ENCODE assay signal across 37 cellular contexts in genomic region chr4:120506536-120506935, GRCh38.
"Had no signal": no experiment of that assay in that cellular context is flagged by ENCODE, and none has a peak within 500 bp of the region (broad histone marks: within the 10 kb centered on the region; RNA-seq: fewer than 3 reads in every experiment).

No MANE protein-coding gene starts in this region.

- H3K4me3 ChIP-seq: adrenal gland, ascending aorta, body of pancreas, breast epithelium, cardiac muscle cell had no signal

- DNase-seq: activated effector memory CD4-positive, alpha-beta T cell treated with anti-CD3 and anti-CD28 coated beads, Interleukin-2, amount 50 U/mL, for 16 hours; activated effector memory CD4-positive, alpha-beta T cell treated with Interleukin-2 at 50 U/mL for 16 hours; activated gamma-delta T cell; activated gamma-delta T cell treated with Interleukin-2 at 50 U/mL for 16 hours; activated naive CD4-positive, alpha-beta T cell; activated naive CD4-positive, alpha-beta T cell treated with anti-CD3 and anti-CD28 coated beads for 36 hours; activated naive CD4-positive, alpha-beta T cell treated with anti-CD3 and anti-CD28 coated beads, Interleukin-2, amount 10 ng/mL, durations not matched to agents 7 days and 5 days; activated naive CD4-positive, alpha-beta T cell treated with anti-CD3 and anti-CD28 coated beads, Interleukin-2, amount 50 U/mL, for 16 hours; activated naive CD4-positive, alpha-beta T cell treated with Interleukin-2 at 50 U/mL for 16 hours; activated naive CD8-positive, alpha-beta T cell treated with anti-CD3 and anti-CD28 coated beads for 36 hours; activated naive CD8-positive, alpha-beta T cell treated with anti-CD3 and anti-CD28 coated beads, Interleukin-2, amount 10 ng/mL, durations not matched to agents 7 days and 5 days; activated naive CD8-positive, alpha-beta T cell treated with anti-CD3 and anti-CD28 coated beads, Interleukin-2, amount 50 U/mL, for 24 hours; activated T-cell treated with anti-CD3 and anti-CD28 coated beads, Interleukin-2, amount 50 U/mL, for 24 hours; activated T-cell treated with anti-CD3 and anti-CD28 coated beads, Interleukin-2, amount 50 U/mL, for 4 hours; activated T-cell treated with anti-CD3 and anti-CD28 coated beads, Interleukin-2, amount 50 U/mL, for 48 hours; activated T-cell treated with anti-CD3 and anti-CD28 coated beads, Interleukin-2, amount 50 U/mL, for 72 hours; adrenal gland; amniotic stem cell; amygdala; anterior cingulate cortex; aorta; body of pancreas; brain microvascular endothelial cell; caudate nucleus; central memory CD4-positive, alpha-beta T cell; cerebellar nuclear complex had no signal

- H3K9me3 ChIP-seq: adrenal gland, ascending aorta, body of pancreas had no signal

- H3K27ac ChIP-seq: adrenal gland, ascending aorta, body of pancreas, brain microvascular endothelial cell, breast epithelium, cardiac muscle cell had no signal

- H3K36me3 Mint-ChIP-seq: activated naive CD4-positive, alpha-beta T cell treated with anti-CD3 and anti-CD28 coated beads, Interleukin-2, amount 10 ng/mL, durations not matched to agents 7 days and 5 days; activated naive CD4-positive, alpha-beta T cell treated with anti-CD3 and anti-CD28 coated beads, Interleukin-2, amount 50 U/mL, for 24 hours; activated naive CD8-positive, alpha-beta T cell; activated naive CD8-positive, alpha-beta T cell treated with anti-CD3 and anti-CD28 coated beads for 36 hours; activated naive CD8-positive, alpha-beta T cell treated with anti-CD3 and anti-CD28 coated beads, Interleukin-2, amount 10 ng/mL, durations not matched to agents 7 days and 5 days; brain had no signal

- H3K4me3 Mint-ChIP-seq: activated naive CD4-positive, alpha-beta T cell treated with anti-CD3 and anti-CD28 coated beads for 36 hours; activated naive CD4-positive, alpha-beta T cell treated with anti-CD3 and anti-CD28 coated beads, Interleukin-2, amount 10 ng/mL, durations not matched to agents 7 days and 5 days; activated naive CD4-positive, alpha-beta T cell treated with anti-CD3 and anti-CD28 coated beads, Interleukin-2, amount 50 U/mL, for 24 hours; activated naive CD8-positive, alpha-beta T cell; activated naive CD8-positive, alpha-beta T cell treated with anti-CD3 and anti-CD28 coated beads for 36 hours; activated naive CD8-positive, alpha-beta T cell treated with anti-CD3 and anti-CD28 coated beads, Interleukin-2, amount 10 ng/mL, durations not matched to agents 7 days and 5 days; activated naive CD8-positive, alpha-beta T cell treated with anti-CD3 and anti-CD28 coated beads, Interleukin-2, amount 50 U/mL, for 24 hours; activated T-cell treated with anti-CD3 and anti-CD28 coated beads, Interleukin-2, amount 50 U/mL, for 24 hours; activated T-cell treated with anti-CD3 and anti-CD28 coated beads, Interleukin-2, amount 50 U/mL, for 4 hours; activated T-cell treated with anti-CD3 and anti-CD28 coated beads, Interleukin-2, amount 50 U/mL, for 72 hours; activated T-helper 1 cell treated with anti-CD3 and anti-CD28 coated beads, Interleukin-12 subunit alpha, Interleukin-12 subunit beta, Interleukin-2, Interleukin-4 antibody, amounts not matched to agents 30 ng/mL and 10 ng/mL and 1 ng/mL, durations not matched to agents 14 hours and 24 hours and 36 hours; activated T-helper 17 cell treated with anti-CD3 and anti-CD28 coated beads, Interleukin-2, amount 50 U/mL, for 72 hours; brain; central memory CD8-positive, alpha-beta T cell had no signal

- H3K27me3 Mint-ChIP-seq: activated naive CD4-positive, alpha-beta T cell treated with anti-CD3 and anti-CD28 coated beads, Interleukin-2, amount 10 ng/mL, durations not matched to agents 7 days and 5 days; activated naive CD8-positive, alpha-beta T cell treated with anti-CD3 and anti-CD28 coated beads for 36 hours; activated naive CD8-positive, alpha-beta T cell treated with anti-CD3 and anti-CD28 coated beads, Interleukin-2, amount 10 ng/mL, durations not matched to agents 7 days and 5 days; activated naive CD8-positive, alpha-beta T cell treated with anti-CD3 and anti-CD28 coated beads, Interleukin-2, amount 50 U/mL, for 24 hours; activated T-cell treated with anti-CD3 and anti-CD28 coated beads, Interleukin-2, amount 50 U/mL, for 24 hours; brain; central memory CD8-positive, alpha-beta T cell had no signal

- H3K4me1 ChIP-seq: adrenal gland, ascending aorta, body of pancreas, breast epithelium had no signal

- H3K36me3 ChIP-seq: adrenal gland, ascending aorta, brain microvascular endothelial cell, breast epithelium, cardiac muscle cell had no signal

- H3K4me1 Mint-ChIP-seq: activated naive CD4-positive, alpha-beta T cell treated with anti-CD3 and anti-CD28 coated beads, Interleukin-2, amount 10 ng/mL, durations not matched to agents 7 days and 5 days; activated naive CD4-positive, alpha-beta T cell treated with anti-CD3 and anti-CD28 coated beads, Interleukin-2, amount 50 U/mL, for 24 hours; activated naive CD8-positive, alpha-beta T cell treated with anti-CD3 and anti-CD28 coated beads for 36 hours; activated naive CD8-positive, alpha-beta T cell treated with anti-CD3 and anti-CD28 coated beads, Interleukin-2, amount 10 ng/mL, durations not matched to agents 7 days and 5 days; activated naive CD8-positive, alpha-beta T cell treated with anti-CD3 and anti-CD28 coated beads, Interleukin-2, amount 50 U/mL, for 24 hours; activated T-helper 17 cell treated with anti-CD3 and anti-CD28 coated beads, Interleukin-2, amount 50 U/mL, for 72 hours; brain; central memory CD8-positive, alpha-beta T cell had no signal

- ATAC-seq: activated naive CD4-positive, alpha-beta T cell treated with anti-CD3 and anti-CD28 coated beads, Interleukin-2, amount 50 U/mL, for 72 hours; activated naive CD8-positive, alpha-beta T cell treated with anti-CD3 and anti-CD28 coated beads, Interleukin-2, amount 50 U/mL, for 24 hours; activated T-cell treated with anti-CD3 and anti-CD28 coated beads, Interleukin-2, amount 50 U/mL, for 4 hours; activated T-cell treated with anti-CD3 and anti-CD28 coated beads, Interleukin-2, amount 50 U/mL, for 72 hours; activated T-helper 17 cell treated with anti-CD3 and anti-CD28 coated beads, Interleukin-2, amount 50 U/mL, for 72 hours; body of pancreas had no signal

- H3K27ac Mint-ChIP-seq: activated naive CD4-positive, alpha-beta T cell treated with anti-CD3 and anti-CD28 coated beads for 36 hours; activated naive CD4-positive, alpha-beta T cell treated with anti-CD3 and anti-CD28 coated beads, Interleukin-2, amount 10 ng/mL, durations not matched to agents 7 days and 5 days; activated naive CD4-positive, alpha-beta T cell treated with anti-CD3 and anti-CD28 coated beads, Interleukin-2, amount 50 U/mL, for 24 hours; activated naive CD4-positive, alpha-beta T cell treated with anti-CD3 and anti-CD28 coated beads, Interleukin-2, amount 50 U/mL, for 72 hours; activated naive CD8-positive, alpha-beta T cell; activated naive CD8-positive, alpha-beta T cell treated with anti-CD3 and anti-CD28 coated beads for 36 hours; activated naive CD8-positive, alpha-beta T cell treated with anti-CD3 and anti-CD28 coated beads, Interleukin-2, amount 10 ng/mL, durations not matched to agents 7 days and 5 days; activated naive CD8-positive, alpha-beta T cell treated with anti-CD3 and anti-CD28 coated beads, Interleukin-2, amount 50 U/mL, for 24 hours; activated T-cell treated with anti-CD3 and anti-CD28 coated beads, Interleukin-2, amount 50 U/mL, for 24 hours; activated T-cell treated with anti-CD3 and anti-CD28 coated beads, Interleukin-2, amount 50 U/mL, for 72 hours; activated T-helper 1 cell treated with anti-CD3 and anti-CD28 coated beads, Interleukin-12 subunit alpha, Interleukin-12 subunit beta, Interleukin-2, Interleukin-4 antibody, amounts not matched to agents 30 ng/mL and 10 ng/mL and 1 ng/mL, durations not matched to agents 14 hours and 24 hours and 36 hours; activated T-helper 17 cell treated with anti-CD3 and anti-CD28 coated beads, Interleukin-2, amount 50 U/mL, for 72 hours; activated T-helper 2 cell treated with anti-CD3 and anti-CD28 coated beads, Interferon-gamma antibody, Interleukin-2, Interleukin-4, amounts not matched to agents 10 μg/mL and 5 μg/mL and 100 μg/mL, durations not matched to agents 14 hours and 24 hours and 36 hours; brain had no signal

- H3K9me3 Mint-ChIP-seq: activated naive CD4-positive, alpha-beta T cell treated with anti-CD3 and anti-CD28 coated beads, Interleukin-2, amount 10 ng/mL, durations not matched to agents 7 days and 5 days; activated naive CD4-positive, alpha-beta T cell treated with anti-CD3 and anti-CD28 coated beads, Interleukin-2, amount 50 U/mL, for 24 hours; activated naive CD8-positive, alpha-beta T cell treated with anti-CD3 and anti-CD28 coated beads, Interleukin-2, amount 10 ng/mL, durations not matched to agents 7 days and 5 days; activated T-cell treated with anti-CD3 and anti-CD28 coated beads, Interleukin-2, amount 50 U/mL, for 24 hours; activated T-helper 1 cell treated with anti-CD3 and anti-CD28 coated beads, Interleukin-12 subunit alpha, Interleukin-12 subunit beta, Interleukin-2, Interleukin-4 antibody, amounts not matched to agents 30 ng/mL and 10 ng/mL and 1 ng/mL, durations not matched to agents 14 hours and 24 hours and 36 hours; activated T-helper 2 cell treated with anti-CD3 and anti-CD28 coated beads, Interferon-gamma antibody, Interleukin-2, Interleukin-4, amounts not matched to agents 10 μg/mL and 5 μg/mL and 100 μg/mL, durations not matched to agents 14 hours and 24 hours and 36 hours had no signal

- H3K27me3 ChIP-seq: adrenal gland, ascending aorta, body of pancreas, brain microvascular endothelial cell, breast epithelium, cardiac muscle cell had no signal
